1 cellular context compared by ENCODE assay signal in genomic region chr16:30548392-30549255, GRCh38.
TF ChIP-seq lines count a peak whose summit lies in the region.

No MANE protein-coding gene starts in this region.

TF ChIP-seq in HCT116, 20 proteins besides CTCF, POLR2A, EP300 and RAD21 (continued from another document):
- TF ChIP-seq REST (IDR thresholded peaks at IDR 0.05; ENCODE audit: low read depth) (no peak), SP1 (IDR thresholded peaks at IDR 0.05; ENCODE audit: low read depth) (no peak), SRF (IDR thresholded peaks at IDR 0.05; ENCODE audit: low read depth) (no peak), EGR1 (IDR thresholded peaks at IDR 0.05; ENCODE audit: low read depth) (no peak), SIN3A (IDR thresholded peaks at IDR 0.05; ENCODE audit: low read depth) (no peak), JUND (IDR thresholded peaks at IDR 0.05) (no peak), EZH2 (IDR thresholded peaks at IDR 0.05) (no peak), ZNF274 (IDR thresholded peaks at IDR 0.05; ENCODE audit: low read depth, low read length) (no peak), ELF1 (IDR thresholded peaks at IDR 0.05; ENCODE audit: borderline replicate concordance, low read depth) (no peak)
